Comparison of ENCODE assay signal across 19 cellular contexts in genomic region chr1:155454096-155454495, GRCh38.
DNase-seq lines count a peak whose midpoint lies in the region; ATAC-seq, FAIRE-seq and TF ChIP-seq lines count a peak whose summit lies in the region.
"Had no signal": no experiment of that assay in that cellular context is flagged by ENCODE, and none has a peak within 500 bp of the region (broad histone marks: within the 10 kb centered on the region; RNA-seq: fewer than 3 reads in every experiment).

No MANE protein-coding gene starts in this region.

- H3K4me1 Mint-ChIP-seq in effector memory CD8-positive, alpha-beta T cell (ENCODE audit: low read depth in 2 of 2), result peaks cover 0 to 5% of the 10 kb centered on the region in 2 donors

- H2AFZ ChIP-seq in ACC112 (ENCODE audit: low read length, unreplicated experiment), result no peak overlapping the region

- H3K4me1 ChIP-seq in ACC112 (ENCODE audit: control insufficient read depth, insufficient read depth, low read length, unreplicated experiment), result peaks cover 34% of the 10 kb centered on the region
- H3K4me1 ChIP-seq in adipocyte (ENCODE audit: control insufficient read depth, insufficient read depth, low read length), result peaks cover 25% of the 10 kb centered on the region

- H3K9me3 Mint-ChIP-seq in effector memory CD8-positive, alpha-beta T cell, result no peaks in the 10 kb centered on the region

- no peak overlapping the region for H3K4me3 Mint-ChIP-seq in effector memory CD8-positive, alpha-beta T cell

- H3K36me3 ChIP-seq in ACC112 (ENCODE audit: insufficient read depth, low read length) (peaks cover 5% of the 10 kb centered on the region), adipocyte (ENCODE audit: control insufficient read depth, insufficient read depth, low read length, severe bottlenecking) (peaks cover 15% of the 10 kb centered on the region)

- H3K9me3 ChIP-seq in adipocyte (ENCODE audit: control insufficient read depth, low read length), result no peaks in the 10 kb centered on the region
- H3K9me3 ChIP-seq: SJCRH30 had no signal

- no peaks in the 10 kb centered on the region for H3K27me3 ChIP-seq in ACC112 (ENCODE audit: insufficient read depth, low read length)
- H3K27me3 ChIP-seq in adipocyte (replicated peaks; ENCODE audit: control insufficient read depth, insufficient read depth, low read length), result no peaks in the 10 kb centered on the region
- H3K27me3 ChIP-seq: SJCRH30 had no signal

- no peak for ATAC-seq in effector memory CD8-positive, alpha-beta T cell (replicated peaks)
- ATAC-seq: HepG2 had no signal

- H3K4me3 ChIP-seq in ACC112 (ENCODE audit: low read depth, low read length), result no peak overlapping the region
- H3K4me3 ChIP-seq in adipocyte (ENCODE audit: low read length), result no peak overlapping the region
- no peak overlapping the region for H3K4me3 ChIP-seq in fibroblast of pulmonary artery (replicated peaks; ENCODE audit: low read depth, low read length)
- H3K4me3 ChIP-seq: SJCRH30 had no signal

- no peak overlapping the region for H3K27ac Mint-ChIP-seq in effector memory CD8-positive, alpha-beta T cell

- H3K9ac ChIP-seq in adipocyte (ENCODE audit: low read length), result no peak overlapping the region

- TF ChIP-seq CTCF in fibroblast of pulmonary artery (IDR thresholded peaks at IDR 0.05; ENCODE audit: low read length, missing control alignments), result no peak

- H3K79me2 ChIP-seq in ACC112 (ENCODE audit: control insufficient read depth, insufficient read depth, low read length, unreplicated experiment), result no peaks in the 10 kb centered on the region

- no peak for TF ChIP-seq POLR2A in H54 (IDR thresholded peaks at IDR 0.05; ENCODE audit: low read depth, low read length)

- 0 out of 2 replicates have a peak overlapping the region, but pooled peaks have one; percentile 26 for H3K27ac ChIP-seq in ACC112 (ENCODE audit: low read depth, low read length)
- H3K27ac ChIP-seq: SJCRH30 had no signal

- no peak for DNase-seq in H54 (ENCODE audit: insufficient read length, low spot score)
- peak; percentile 51 for DNase-seq in adipocyte (ENCODE audit: low read depth)
- DNase-seq in fibroblast of pulmonary artery (ENCODE audit: low read depth), result peak; percentile 53
- DNase-seq in NCI-H2081 treated with DMSO at 0.1 percent for 48 hours (lab: John Stamatoyannopoulos, UW), result no peak
- DNase-seq in activated T-cell treated with anti-CD3 and anti-CD28 coated beads for 4 hours, result no peak
- no peak for DNase-seq in effector memory CD8-positive, alpha-beta T cell
- no peak for DNase-seq in Kasumi-1 (lab: John Stamatoyannopoulos, UW)
- DNase-seq: AML-193, DMS79 treated with DMSO at 0.1 percent for 48 hours, GF-D8, Karpas-422, NCI-H1436 treated with DMSO at 0.1 percent for 48 hours, NCI-H2081, NCI-H526, OCI-M1, RPMI8226, SJCRH30 had no signal

- FAIRE-seq in H54 (lab: Jason Lieb, UNC), result peak; percentile 27
- FAIRE-seq: HepG2 had no signal

- peaks cover 40% of the 10 kb centered on the region for H3K36me3 Mint-ChIP-seq in effector memory CD8-positive, alpha-beta T cell (ENCODE audit: insufficient read depth)

- no peaks in the 10 kb centered on the region for H3K27me3 Mint-ChIP-seq in effector memory CD8-positive, alpha-beta T cell

Comparison
In these comparisons a context has a peak if more than half of its experiments do, and no peak if none do; other contexts are left out.
1. DNase-seq: peak in adipocyte (single experiment) and fibroblast of pulmonary artery (single experiment); none in H54 (single experiment), NCI-H2081 treated with DMSO at 0.1 percent for 48 hours (single experiment), activated T-cell treated with anti-CD3 and anti-CD28 coated beads for 4 hours (single experiment), effector memory CD8-positive, alpha-beta T cell (0 of 3) and Kasumi-1 (0 of 2).